ENCODE assay signal across 23 cellular contexts in the genomic region with DNA sequence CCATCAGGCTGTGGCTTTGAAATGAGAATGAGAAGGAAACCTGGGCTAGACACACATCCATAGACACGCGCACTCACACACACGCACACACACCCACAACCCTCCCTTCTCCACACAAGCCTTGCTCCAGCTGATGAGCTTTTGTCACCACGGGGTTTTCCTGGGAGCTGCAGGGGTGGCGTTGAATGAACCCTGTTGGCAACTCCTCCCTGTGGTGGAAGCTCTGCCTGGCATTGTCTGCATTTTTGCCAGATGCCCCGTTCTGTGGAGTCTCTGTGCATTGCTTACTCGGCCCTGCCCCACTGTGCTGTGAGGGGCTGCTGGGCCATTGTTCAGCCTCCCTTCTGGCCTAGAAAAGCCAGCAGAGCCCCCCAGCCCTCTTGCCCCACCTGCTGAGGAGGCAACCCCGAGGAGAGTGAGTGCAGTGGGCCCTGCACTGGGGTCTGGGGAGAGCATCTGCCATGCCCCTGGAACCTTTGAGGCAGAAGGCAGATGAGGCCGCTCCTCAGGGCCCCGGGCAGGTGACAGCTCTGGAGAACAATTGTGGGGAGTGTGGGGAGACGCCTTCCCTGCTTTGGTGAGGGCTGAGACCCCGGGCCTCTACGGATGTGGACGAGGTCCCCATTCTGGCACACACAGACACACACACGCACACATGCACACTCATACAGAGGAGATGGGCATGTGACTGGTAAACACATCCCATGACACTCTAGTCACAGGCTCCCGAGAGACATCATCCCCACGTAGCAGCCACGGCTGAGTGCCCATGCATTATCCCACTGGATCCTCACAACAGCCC. TPM values are rescaled to one million over a fixed set of nuclear protein-coding genes. Genes with fewer than 3 reads are reported as not detected.
DNase-seq lines count a peak whose midpoint lies in the region; ATAC-seq and TF ChIP-seq lines count a peak whose summit lies in the region.
"Had no signal": no experiment of that assay in that cellular context is flagged by ENCODE, and none has a peak within 500 bp of the region (broad histone marks: within the 10 kb centered on the region; RNA-seq: fewer than 3 reads in every experiment).

No MANE protein-coding gene starts in this region.

- H3K27me3 Mint-ChIP-seq in osteocyte (ENCODE audit: unreplicated experiment) = peaks cover 3% of the 10 kb centered on the region
- H3K27me3 Mint-ChIP-seq: activated CD8-positive, alpha-beta memory T cell treated with anti-CD3 and anti-CD28 coated beads, Interleukin-2, amount 10 ng/mL, durations not matched to agents 7 days and 5 days had no signal

- no peak overlapping the region for H3K4me3 ChIP-seq in esophagus muscularis mucosa
- H3K4me3 ChIP-seq: lower lobe of right lung, SJCRH30, thyroid gland had no signal

- no peak for TF ChIP-seq EP300 in esophagus muscularis mucosa (IDR thresholded peaks at IDR 0.05)

- in situ Hi-C loops in GM13977 (cut with MboI; ENCODE audit: low pct_unique_long_range_greater_than_20kb, low sequenced_read_pairs, unreplicated experiment) = no loop called here

- no peak for TF ChIP-seq CTCF in GM13977 (IDR thresholded peaks at IDR 0.05; ENCODE audit: extremely low read depth, insufficient read depth, missing control alignments)
- TF ChIP-seq CTCF in esophagus muscularis mucosa (IDR thresholded peaks at IDR 0.05) = no peak
- no peak for TF ChIP-seq CTCF in osteocyte (IDR thresholded peaks at IDR 0.05)

- H3K27me3 ChIP-seq in esophagus muscularis mucosa = peaks cover 0 to 51% (median 0%) of the 10 kb centered on the region in 4 donors
- H3K27me3 ChIP-seq: thyroid gland had no signal

- no peaks in the 10 kb centered on the region for H3K36me3 ChIP-seq in esophagus muscularis mucosa
- H3K36me3 ChIP-seq: lower lobe of right lung, SJCRH30, thyroid gland had no signal

- H3K9me3 ChIP-seq in esophagus muscularis mucosa = no peaks in the 10 kb centered on the region
- H3K9me3 ChIP-seq: lower lobe of right lung, SJCRH30, thyroid gland had no signal

- no peak overlapping the region for H3K27ac ChIP-seq in esophagus muscularis mucosa (replicated peaks in 1 of 4)
- H3K27ac ChIP-seq: lower lobe of right lung, SJCRH30, thyroid gland had no signal

- intact Hi-C loops in esophagus muscularis mucosa (cut with DNase I) = no loop called here

- TF ChIP-seq POLR2A in esophagus muscularis mucosa (IDR thresholded peaks at IDR 0.05; ENCODE audit: low read depth) = no peak

- no peaks in the 10 kb centered on the region for H3K9me3 Mint-ChIP-seq in osteocyte (ENCODE audit: unreplicated experiment)
- H3K9me3 Mint-ChIP-seq: H9; naive thymus-derived CD8-positive, alpha-beta T cell; T-helper 2 cell treated with Interferon-gamma antibody and Interleukin-4, amounts not matched to agents 5 μg/mL and 100 μg/mL, for 36 hours had no signal

- peaks cover 2% of the 10 kb centered on the region for H3K4me1 Mint-ChIP-seq in osteocyte (ENCODE audit: unreplicated experiment)
- H3K4me1 Mint-ChIP-seq: activated CD8-positive, alpha-beta memory T cell treated with anti-CD3 and anti-CD28 coated beads, Interleukin-2, amount 10 ng/mL, durations not matched to agents 7 days and 5 days; naive thymus-derived CD8-positive, alpha-beta T cell had no signal

- 78% methylated on average over 14 of the region's 18 CpGs for WGBS in esophagus muscularis mucosa

- no peak for ATAC-seq in GM21529 (IDR thresholded peaks at IDR 0.05; ENCODE audit: unreplicated experiment)
- ATAC-seq: activated CD8-positive, alpha-beta memory T cell treated with anti-CD3 and anti-CD28 coated beads, Interleukin-2, amount 10 ng/mL, durations not matched to agents 7 days and 5 days; naive thymus-derived CD8-positive, alpha-beta T cell had no signal

- H3K27ac Mint-ChIP-seq in osteocyte (ENCODE audit: unreplicated experiment) = no peak overlapping the region
- H3K27ac Mint-ChIP-seq: activated CD8-positive, alpha-beta memory T cell treated with anti-CD3 and anti-CD28 coated beads, Interleukin-2, amount 10 ng/mL, durations not matched to agents 7 days and 5 days; naive thymus-derived CD8-positive, alpha-beta T cell; T-helper 2 cell treated with Interferon-gamma antibody and Interleukin-4, amounts not matched to agents 5 μg/mL and 100 μg/mL, for 36 hours had no signal

- DNase-seq in GM13977 (ENCODE audit: low spot score) (peak; percentile 2), NCI-H1694 treated with DMSO at 0.1 percent for 48 hours (lab: John Stamatoyannopoulos, UW) (peak; percentile 4), esophagus muscularis mucosa (ENCODE audit: extremely low spot score) (peak; percentile 86), osteocyte (ENCODE audit: extremely low spot score, unreplicated experiment) (peak; percentile 80), AG20443 (ENCODE audit: low spot score) (no peak), DMS 273 (lab: John Stamatoyannopoulos, UW; ENCODE audit: unreplicated experiment) (no peak)
- DNase-seq in activated CD4-positive, alpha-beta T cell treated with anti-CD3 and anti-CD28 coated beads, Interleukin-2, amount 50 U/mL, for 4 hours = no peak
- DNase-seq: activated CD4-positive, CD25-positive, alpha-beta regulatory T cell treated with anti-CD3 and anti-CD28 coated beads, Interleukin-2, amount 50 U/mL, for 72 hours; activated CD8-positive, alpha-beta memory T cell treated with anti-CD3 and anti-CD28 coated beads, Interleukin-2, amount 10 ng/mL, durations not matched to agents 7 days and 5 days; activated gamma-delta T cell; C1 segment of cervical spinal cord; DMS 273 treated with DMSO at 0.1 percent for 48 hours; H9; lower lobe of right lung; naive thymus-derived CD8-positive, alpha-beta T cell; NCI-H1105 treated with DMSO at 0.1 percent for 48 hours; NCI-H446; SJCRH30; thyroid gland had no signal

- no peaks in the 10 kb centered on the region for H3K36me3 Mint-ChIP-seq in osteocyte (ENCODE audit: unreplicated experiment)
- H3K36me3 Mint-ChIP-seq: activated CD8-positive, alpha-beta memory T cell treated with anti-CD3 and anti-CD28 coated beads, Interleukin-2, amount 10 ng/mL, durations not matched to agents 7 days and 5 days; naive thymus-derived CD8-positive, alpha-beta T cell had no signal

- no peaks in the 10 kb centered on the region for H3K4me1 ChIP-seq in esophagus muscularis mucosa
- H3K4me1 ChIP-seq: lower lobe of right lung, SJCRH30, thyroid gland had no signal

- no peak overlapping the region for H3K4me3 Mint-ChIP-seq in osteocyte (ENCODE audit: unreplicated experiment)
- H3K4me3 Mint-ChIP-seq: activated CD8-positive, alpha-beta memory T cell treated with anti-CD3 and anti-CD28 coated beads, Interleukin-2, amount 10 ng/mL, durations not matched to agents 7 days and 5 days; H9; naive thymus-derived CD8-positive, alpha-beta T cell; T-helper 2 cell treated with Interferon-gamma antibody and Interleukin-4, amounts not matched to agents 5 μg/mL and 100 μg/mL, for 36 hours had no signal

RNA-seq across cellular contexts. Expression of a gene that starts 9.9 kb away (rescaled TPM):
- total RNA-seq in esophagus muscularis mucosa = not detected
- not detected in 2 replicates for total RNA-seq in osteocyte
- total RNA-seq: activated CD8-positive, alpha-beta memory T cell treated with anti-CD3 and anti-CD28 coated beads, Interleukin-2, amount 10 ng/mL, durations not matched to agents 7 days and 5 days; cerebellum; H9; lower lobe of right lung; naive thymus-derived CD8-positive, alpha-beta T cell; posterior vena cava; SJCRH30 had no signal

RNA-seq across cellular contexts. Expression of a gene that starts 10.7 kb away (rescaled TPM):
- total RNA-seq in esophagus muscularis mucosa = under 1 TPM in 1 of 4 donors, not detected in 3; 0.42 TPM
- not detected in 2 replicates for total RNA-seq in osteocyte
- total RNA-seq: activated CD8-positive, alpha-beta memory T cell treated with anti-CD3 and anti-CD28 coated beads, Interleukin-2, amount 10 ng/mL, durations not matched to agents 7 days and 5 days; cerebellum; naive thymus-derived CD8-positive, alpha-beta T cell; posterior vena cava; SJCRH30 had no signal

Comparison
In these comparisons a context has a peak if more than half of its experiments do, and no peak if none do; other contexts are left out.
1. DNase-seq: peak in GM13977 (single experiment), NCI-H1694 treated with DMSO at 0.1 percent for 48 hours (single experiment), esophagus muscularis mucosa (single experiment) and osteocyte (single experiment); none in activated CD4-positive, alpha-beta T cell treated with anti-CD3 and anti-CD28 coated beads, Interleukin-2, amount 50 U/mL, for 4 hours (0 of 2), AG20443 (single experiment) and DMS 273 (single experiment).